ENCODE assay signal across 18 cellular contexts in genomic region chr9:127059648-127060365, GRCh38.
DNase-seq lines count a peak whose midpoint lies in the region; ATAC-seq and TF ChIP-seq lines count a peak whose summit lies in the region.
"Had no signal": no experiment of that assay in that cellular context is flagged by ENCODE, and none has a peak within 500 bp of the region (broad histone marks: within the 10 kb centered on the region; RNA-seq: fewer than 3 reads in every experiment).

No MANE protein-coding gene starts in this region.

- H3K36me3 Mint-ChIP-seq in CD8-positive, alpha-beta T cell = peaks cover 2% of the 10 kb centered on the region
- H3K36me3 Mint-ChIP-seq: IgD-negative memory B cell had no signal

- H3K27ac ChIP-seq in cingulate gyrus (ENCODE audit: low read depth, low read length) = peak overlapping the region; percentile 75
- no peak overlapping the region for H3K27ac ChIP-seq in right atrium auricular region
- H3K27ac ChIP-seq in substantia nigra (ENCODE audit: low read depth, low read length, poor library complexity, severe bottlenecking) = peak overlapping the region; percentile 92
- no peak overlapping the region for H3K27ac ChIP-seq in CD8-positive, alpha-beta T cell (ENCODE audit: low read depth, low read length)

- no peaks in the 10 kb centered on the region for H3K27me3 Mint-ChIP-seq in CD8-positive, alpha-beta T cell (ENCODE audit: low read depth)
- H3K27me3 Mint-ChIP-seq: activated CD8-positive, alpha-beta T cell treated with anti-CD3 and anti-CD28 coated beads for 36 hours; IgD-negative memory B cell had no signal

- peaks cover 0 to 30% of the 10 kb centered on the region in 2 donors for H3K4me1 ChIP-seq in right atrium auricular region
- no peaks in the 10 kb centered on the region for H3K4me1 ChIP-seq in CD8-positive, alpha-beta T cell (ENCODE audit: insufficient read depth, low read length)

- DNase-seq in GM20000 (ENCODE audit: low spot score) (peak; percentile 40), right atrium auricular region (ENCODE audit: low spot score) (peak; percentile 55), substantia nigra (lab: John Stamatoyannopoulos, UW) (no peak)
- DNase-seq in CD8-positive, alpha-beta T cell = no peak
- DNase-seq: DMS 273 treated with DMSO at 0.1 percent for 48 hours, NCI-H1048, NCI-H2107, NCI-H526, retina had no signal

- H3K9me3 ChIP-seq in right atrium auricular region = no peaks in the 10 kb centered on the region
- H3K9me3 ChIP-seq in CD8-positive, alpha-beta T cell (ENCODE audit: low read length) = no peaks in the 10 kb centered on the region
- H3K9me3 ChIP-seq: tibial nerve had no signal

- CTCF ChIA-PET in CD8-positive, alpha-beta T cell (lab: Charles Lee) = no interaction called here

- H3K4me3 Mint-ChIP-seq in CD8-positive, alpha-beta T cell = no peak overlapping the region
- H3K4me3 Mint-ChIP-seq: activated CD8-positive, alpha-beta T cell treated with anti-CD3 and anti-CD28 coated beads for 36 hours; activated T-helper 1 cell treated with anti-CD3 and anti-CD28 coated beads, Interleukin-12 subunit alpha, Interleukin-12 subunit beta, Interleukin-2, Interleukin-4 antibody, amounts not matched to agents 30 ng/mL and 10 ng/mL and 1 ng/mL, durations not matched to agents 14 hours and 24 hours and 36 hours had no signal

- ATAC-seq in GM19395 (IDR thresholded peaks at IDR 0.05; ENCODE audit: unreplicated experiment) (no peak), esophagus mucosa (no peak), HG03571 (IDR thresholded peaks at IDR 0.05; ENCODE audit: unreplicated experiment) (no peak)
- no peak for ATAC-seq in CD8-positive, alpha-beta T cell
- ATAC-seq: Panc1 had no signal

- no peaks in the 10 kb centered on the region for H3K36me3 ChIP-seq in right atrium auricular region
- no peaks in the 10 kb centered on the region for H3K36me3 ChIP-seq in CD8-positive, alpha-beta T cell (ENCODE audit: insufficient read depth, low read length)
- H3K36me3 ChIP-seq: tibial nerve had no signal

- H3K4me1 Mint-ChIP-seq in CD8-positive, alpha-beta T cell (ENCODE audit: low read depth) = no peaks in the 10 kb centered on the region

- TF ChIP-seq CTCF in GM20000 (IDR thresholded peaks at IDR 0.05; ENCODE audit: extremely low read depth, missing control alignments) (no peak), right atrium auricular region (IDR thresholded peaks at IDR 0.05) (no peak)
- no peak for TF ChIP-seq CTCF in CD8-positive, alpha-beta T cell (IDR thresholded peaks at IDR 0.05)

- H3K4me3 ChIP-seq in right atrium auricular region = no peak overlapping the region
- H3K4me3 ChIP-seq in CD8-positive, alpha-beta T cell (ENCODE audit: low read depth, low read length) = no peak overlapping the region
- H3K4me3 ChIP-seq: tibial nerve had no signal

- POLR2A ChIA-PET in CD8-positive, alpha-beta T cell (lab: Charles Lee) = no interaction called here

- intact Hi-C loops in CD8-positive, alpha-beta T cell (cut with DNase I, micrococcal nuclease) = no loop called here

- H3K9me3 Mint-ChIP-seq in CD8-positive, alpha-beta T cell = no peaks in the 10 kb centered on the region
- H3K9me3 Mint-ChIP-seq: activated CD8-positive, alpha-beta T cell treated with anti-CD3 and anti-CD28 coated beads for 36 hours; activated T-helper 1 cell treated with anti-CD3 and anti-CD28 coated beads, Interleukin-12 subunit alpha, Interleukin-12 subunit beta, Interleukin-2, Interleukin-4 antibody, amounts not matched to agents 30 ng/mL and 10 ng/mL and 1 ng/mL, durations not matched to agents 14 hours and 24 hours and 36 hours; IgD-negative memory B cell had no signal

- H3K27ac Mint-ChIP-seq in CD8-positive, alpha-beta T cell = no peak overlapping the region
- H3K27ac Mint-ChIP-seq: activated CD8-positive, alpha-beta T cell treated with anti-CD3 and anti-CD28 coated beads for 36 hours; activated T-helper 1 cell treated with anti-CD3 and anti-CD28 coated beads, Interleukin-12 subunit alpha, Interleukin-12 subunit beta, Interleukin-2, Interleukin-4 antibody, amounts not matched to agents 30 ng/mL and 10 ng/mL and 1 ng/mL, durations not matched to agents 14 hours and 24 hours and 36 hours; IgD-negative memory B cell had no signal

- no peaks in the 10 kb centered on the region for H3K27me3 ChIP-seq in right atrium auricular region
- no peaks in the 10 kb centered on the region for H3K27me3 ChIP-seq in CD8-positive, alpha-beta T cell (ENCODE audit: insufficient read depth, low read length)
- H3K27me3 ChIP-seq: tibial nerve had no signal

Comparison
In these comparisons a context has a peak if more than half of its experiments do, and no peak if none do; other contexts are left out.
1. DNase-seq: peak in GM20000 (single experiment) and right atrium auricular region (single experiment); none in substantia nigra (0 of 49) and CD8-positive, alpha-beta T cell (0 of 7).
2. H3K27ac ChIP-seq: peak in cingulate gyrus (single experiment) and substantia nigra (single experiment); none in right atrium auricular region (0 of 2) and CD8-positive, alpha-beta T cell (single experiment).